1 cellular context compared by ENCODE assay signal in genomic region chr10:69392481-69393000, GRCh38.
TF ChIP-seq lines count a peak whose summit lies in the region.

No MANE protein-coding gene starts in this region.

TF ChIP-seq in K562, 482 proteins besides CTCF, POLR2A, EP300 and RAD21 (continued from another document):
- TF ChIP-seq XRCC4 (IDR thresholded peaks at IDR 0.05; ENCODE audit: extremely low read depth, insufficient read depth, insufficient read length) = no peak
- 0 out of 2 replicates have a peak, but pooled peaks have one; percentile 44 for TF ChIP-seq ZNF717 (CRISPR knock-in tag; IDR thresholded peaks at IDR 0.05)
- TF ChIP-seq CBX3 (IDR thresholded peaks at IDR 0.05; ENCODE audit: borderline replicate concordance in 1 of 2, low read length in 2 of 2) = peak in 1 of 2 experiments; percentile 41; a peak in 1 of 3 replicates
- TF ChIP-seq TRIM24 (IDR thresholded peaks at IDR 0.05) = peak in 1 of 2 experiments; percentile 40; a peak in 1 of 4 replicates
- TF ChIP-seq, protein P1, sequence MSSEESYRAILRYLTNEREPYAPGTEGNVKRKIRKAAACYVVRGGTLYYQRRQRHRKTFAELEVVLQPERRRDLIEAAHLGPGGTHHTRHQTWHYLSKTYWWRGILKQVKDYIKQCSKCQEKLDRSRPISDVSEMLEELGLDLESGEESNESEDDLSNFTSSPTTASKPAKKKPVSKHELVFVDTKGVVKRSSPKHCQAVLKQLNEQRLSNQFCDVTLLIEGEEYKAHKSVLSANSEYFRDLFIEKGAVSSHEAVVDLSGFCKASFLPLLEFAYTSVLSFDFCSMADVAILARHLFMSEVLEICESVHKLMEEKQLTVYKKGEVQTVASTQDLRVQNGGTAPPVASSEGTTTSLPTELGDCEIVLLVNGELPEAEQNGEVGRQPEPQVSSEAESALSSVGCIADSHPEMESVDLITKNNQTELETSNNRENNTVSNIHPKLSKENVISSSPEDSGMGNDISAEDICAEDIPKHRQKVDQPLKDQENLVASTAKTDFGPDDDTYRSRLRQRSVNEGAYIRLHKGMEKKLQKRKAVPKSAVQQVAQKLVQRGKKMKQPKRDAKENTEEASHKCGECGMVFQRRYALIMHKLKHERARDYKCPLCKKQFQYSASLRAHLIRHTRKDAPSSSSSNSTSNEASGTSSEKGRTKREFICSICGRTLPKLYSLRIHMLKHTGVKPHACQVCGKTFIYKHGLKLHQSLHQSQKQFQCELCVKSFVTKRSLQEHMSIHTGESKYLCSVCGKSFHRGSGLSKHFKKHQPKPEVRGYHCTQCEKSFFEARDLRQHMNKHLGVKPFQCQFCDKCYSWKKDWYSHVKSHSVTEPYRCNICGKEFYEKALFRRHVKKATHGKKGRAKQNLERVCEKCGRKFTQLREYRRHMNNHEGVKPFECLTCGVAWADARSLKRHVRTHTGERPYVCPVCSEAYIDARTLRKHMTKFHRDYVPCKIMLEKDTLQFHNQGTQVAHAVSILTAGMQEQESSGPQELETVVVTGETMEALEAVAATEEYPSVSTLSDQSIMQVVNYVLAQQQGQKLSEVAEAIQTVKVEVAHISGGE (CRISPR knock-in tag; IDR thresholded peaks at IDR 0.05) = no peak
- 0 out of 2 replicates have a peak, but pooled peaks have one; percentile 42 for TF ChIP-seq HCFC1 (IDR thresholded peaks at IDR 0.05; ENCODE audit: low read depth, low read length)
- no peak for TF ChIP-seq TBP (optimal IDR thresholded peaks at IDR 0.05; ENCODE audit: low read depth, low read length)
- TF ChIP-seq, protein P2, sequence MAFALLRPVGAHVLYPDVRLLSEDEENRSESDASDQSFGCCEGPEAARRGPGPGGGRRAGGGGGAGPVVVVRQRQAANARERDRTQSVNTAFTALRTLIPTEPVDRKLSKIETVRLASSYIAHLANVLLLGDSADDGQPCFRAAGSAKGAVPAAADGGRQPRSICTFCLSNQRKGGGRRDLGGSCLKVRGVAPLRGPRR (CRISPR knock-in tag; IDR thresholded peaks at IDR 0.05) = no peak
- no peak for TF ChIP-seq DNMT1 (IDR thresholded peaks at IDR 0.05)
- no peak for TF ChIP-seq PCBP2 (IDR thresholded peaks at IDR 0.05; ENCODE audit: low read depth, low read length, poor library complexity, severe bottlenecking)
- TF ChIP-seq MIER1 (IDR thresholded peaks at IDR 0.05; ENCODE audit: low read depth) = no peak
- TF ChIP-seq CHD2 (IDR thresholded peaks at IDR 0.05; ENCODE audit: low read depth, low read length) = no peak
TF ChIP-seq in K562: peak in this region for 65.
